ENCODE assay signal across 1 cellular context in the genomic region with DNA sequence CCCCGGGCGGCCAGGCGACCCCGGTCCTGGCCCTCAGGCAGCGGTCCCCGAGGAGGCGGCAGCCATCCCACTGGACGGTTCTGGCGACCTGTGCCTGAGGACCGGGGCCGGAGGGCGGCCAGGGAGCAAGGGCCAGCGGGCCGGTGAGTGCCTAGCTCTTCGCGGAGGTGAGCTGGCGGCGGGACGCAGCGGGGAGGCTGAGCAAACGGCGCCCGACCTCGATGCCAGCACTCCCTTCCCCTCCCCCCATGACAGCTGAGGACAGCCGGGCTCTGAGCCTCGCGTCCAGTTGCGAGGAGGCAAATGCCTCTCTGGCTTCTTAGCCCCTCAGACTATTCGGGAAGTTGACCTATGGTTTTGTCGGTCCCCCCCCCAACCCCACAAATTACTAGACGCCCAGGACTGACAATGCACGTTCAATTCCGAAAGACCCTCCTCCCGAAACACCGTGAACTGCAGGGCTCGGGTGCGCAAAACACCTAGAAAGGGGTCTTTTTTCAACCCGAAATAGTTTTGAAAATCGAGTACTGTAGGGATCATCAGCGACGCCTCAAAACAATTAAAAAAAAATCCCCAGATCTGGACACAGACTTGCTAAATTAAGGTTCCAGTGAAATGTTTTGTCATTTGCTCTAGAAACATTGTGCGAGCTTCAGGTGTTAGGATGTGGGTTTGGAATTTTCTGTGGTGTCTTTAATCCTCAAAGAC.
TF ChIP-seq lines count a peak whose summit lies in the region.

No MANE protein-coding gene starts in this region.

TF ChIP-seq in HepG2, 621 proteins besides CTCF, POLR2A, EP300 and RAD21 (continued from another document and continues in another):
- TF ChIP-seq, protein P1, sequence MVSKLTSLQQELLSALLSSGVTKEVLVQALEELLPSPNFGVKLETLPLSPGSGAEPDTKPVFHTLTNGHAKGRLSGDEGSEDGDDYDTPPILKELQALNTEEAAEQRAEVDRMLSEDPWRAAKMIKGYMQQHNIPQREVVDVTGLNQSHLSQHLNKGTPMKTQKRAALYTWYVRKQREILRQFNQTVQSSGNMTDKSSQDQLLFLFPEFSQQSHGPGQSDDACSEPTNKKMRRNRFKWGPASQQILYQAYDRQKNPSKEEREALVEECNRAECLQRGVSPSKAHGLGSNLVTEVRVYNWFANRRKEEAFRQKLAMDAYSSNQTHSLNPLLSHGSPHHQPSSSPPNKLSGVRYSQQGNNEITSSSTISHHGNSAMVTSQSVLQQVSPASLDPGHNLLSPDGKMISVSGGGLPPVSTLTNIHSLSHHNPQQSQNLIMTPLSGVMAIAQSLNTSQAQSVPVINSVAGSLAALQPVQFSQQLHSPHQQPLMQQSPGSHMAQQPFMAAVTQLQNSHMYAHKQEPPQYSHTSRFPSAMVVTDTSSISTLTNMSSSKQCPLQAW (CRISPR knock-in tag; IDR thresholded peaks at IDR 0.05), result peak; percentile 36; the same call in 1 of the 2 replicates
- TF ChIP-seq ZNF558 (CRISPR knock-in tag; IDR thresholded peaks at IDR 0.05; ENCODE audit: borderline replicate concordance), result no peak
- TF ChIP-seq, protein P2, sequence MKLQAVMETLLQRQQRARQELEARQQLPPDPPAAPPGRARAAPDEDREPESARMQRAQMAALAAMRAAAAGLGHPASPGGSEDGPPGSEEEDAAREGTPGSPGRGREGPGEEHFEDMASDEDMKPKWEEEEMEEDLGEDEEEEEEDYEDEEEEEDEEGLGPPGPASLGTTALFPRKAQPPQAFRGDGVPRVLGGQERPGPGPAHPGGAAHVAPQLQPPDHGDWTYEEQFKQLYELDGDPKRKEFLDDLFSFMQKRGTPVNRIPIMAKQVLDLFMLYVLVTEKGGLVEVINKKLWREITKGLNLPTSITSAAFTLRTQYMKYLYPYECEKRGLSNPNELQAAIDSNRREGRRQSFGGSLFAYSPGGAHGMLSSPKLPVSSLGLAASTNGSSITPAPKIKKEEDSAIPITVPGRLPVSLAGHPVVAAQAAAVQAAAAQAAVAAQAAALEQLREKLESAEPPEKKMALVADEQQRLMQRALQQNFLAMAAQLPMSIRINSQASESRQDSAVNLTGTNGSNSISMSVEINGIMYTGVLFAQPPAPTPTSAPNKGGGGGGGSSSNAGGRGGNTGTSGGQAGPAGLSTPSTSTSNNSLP (IDR thresholded peaks at IDR 0.05; ENCODE audit: low read depth, low read length), result no peak
- TF ChIP-seq ZSCAN29 (CRISPR knock-in tag; conservative IDR thresholded peaks at IDR 0.05), result peak; percentile 47; the same call in 1 of the 2 replicates
- no peak for TF ChIP-seq ZBTB1 (CRISPR knock-in tag; IDR thresholded peaks at IDR 0.05; ENCODE audit: borderline replicate concordance)
- no peak for TF ChIP-seq JUN (CRISPR knock-in tag; IDR thresholded peaks at IDR 0.05)
- 0 out of 2 replicates have a peak, but pooled peaks have one; percentile 32 for TF ChIP-seq KDM3A (CRISPR knock-in tag; IDR thresholded peaks at IDR 0.05; ENCODE audit: low read depth)
- TF ChIP-seq ZNF772 (CRISPR knock-in tag; IDR thresholded peaks at IDR 0.05), result no peak
- TF ChIP-seq, protein P3, sequence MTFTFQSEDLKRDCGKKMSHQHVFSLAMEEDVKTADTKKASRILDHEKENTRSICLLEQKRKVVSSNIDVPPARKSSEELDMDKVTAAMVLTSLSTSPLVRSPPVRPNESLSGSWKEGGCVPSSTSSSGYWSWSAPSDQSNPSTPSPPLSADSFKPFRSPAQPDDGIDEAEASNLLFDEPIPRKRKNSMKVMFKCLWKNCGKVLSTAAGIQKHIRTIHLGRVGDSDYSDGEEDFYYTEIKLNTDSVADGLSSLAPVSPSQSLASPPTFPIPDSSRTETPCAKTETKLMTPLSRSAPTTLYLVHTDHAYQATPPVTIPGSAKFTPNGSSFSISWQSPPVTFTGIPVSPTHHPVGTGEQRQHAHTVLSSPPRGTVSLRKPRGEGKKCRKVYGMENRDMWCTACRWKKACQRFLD (CRISPR knock-in tag; IDR thresholded peaks at IDR 0.05; ENCODE audit: borderline replicate concordance), result no peak
- peak; percentile 90 for TF ChIP-seq RBFOX2 (IDR thresholded peaks at IDR 0.05; ENCODE audit: low read depth, low read length)
- no peak for TF ChIP-seq ZNF224 (CRISPR knock-in tag; IDR thresholded peaks at IDR 0.05)
- TF ChIP-seq BCL6 (CRISPR knock-in tag; IDR thresholded peaks at IDR 0.05), result 0 out of 2 replicates have a peak, but pooled peaks have one; percentile 22
- peak; percentile 68; the same call in 1 of the 2 replicates for TF ChIP-seq SAP130 (CRISPR knock-in tag; IDR thresholded peaks at IDR 0.05; ENCODE audit: low read depth)
- TF ChIP-seq, protein P4, sequence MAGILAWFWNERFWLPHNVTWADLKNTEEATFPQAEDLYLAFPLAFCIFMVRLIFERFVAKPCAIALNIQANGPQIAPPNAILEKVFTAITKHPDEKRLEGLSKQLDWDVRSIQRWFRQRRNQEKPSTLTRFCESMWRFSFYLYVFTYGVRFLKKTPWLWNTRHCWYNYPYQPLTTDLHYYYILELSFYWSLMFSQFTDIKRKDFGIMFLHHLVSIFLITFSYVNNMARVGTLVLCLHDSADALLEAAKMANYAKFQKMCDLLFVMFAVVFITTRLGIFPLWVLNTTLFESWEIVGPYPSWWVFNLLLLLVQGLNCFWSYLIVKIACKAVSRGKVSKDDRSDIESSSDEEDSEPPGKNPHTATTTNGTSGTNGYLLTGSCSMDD (CRISPR knock-in tag; IDR thresholded peaks at IDR 0.05), result no peak
- TF ChIP-seq ZKSCAN5 (CRISPR knock-in tag; IDR thresholded peaks at IDR 0.05), result no peak; the same call in 1 of the 2 replicates
- peak; percentile 19; the same call in 1 of the 2 replicates for TF ChIP-seq MXD4 (CRISPR knock-in tag; IDR thresholded peaks at IDR 0.05)
- TF ChIP-seq, protein P5, sequence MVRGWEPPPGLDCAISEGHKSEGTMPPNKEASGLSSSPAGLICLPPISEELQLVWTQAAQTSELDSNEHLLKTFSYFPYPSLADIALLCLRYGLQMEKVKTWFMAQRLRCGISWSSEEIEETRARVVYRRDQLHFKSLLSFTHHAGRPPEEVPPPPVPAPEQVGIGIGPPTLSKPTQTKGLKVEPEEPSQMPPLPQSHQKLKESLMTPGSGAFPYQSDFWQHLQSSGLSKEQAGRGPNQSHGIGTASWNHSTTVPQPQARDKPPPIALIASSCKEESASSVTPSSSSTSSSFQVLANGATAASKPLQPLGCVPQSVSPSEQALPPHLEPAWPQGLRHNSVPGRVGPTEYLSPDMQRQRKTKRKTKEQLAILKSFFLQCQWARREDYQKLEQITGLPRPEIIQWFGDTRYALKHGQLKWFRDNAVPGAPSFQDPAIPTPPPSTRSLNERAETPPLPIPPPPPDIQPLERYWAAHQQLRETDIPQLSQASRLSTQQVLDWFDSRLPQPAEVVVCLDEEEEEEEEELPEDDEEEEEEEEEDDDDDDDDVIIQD (CRISPR knock-in tag; IDR thresholded peaks at IDR 0.05; ENCODE audit: low read depth), result no peak
- no peak for TF ChIP-seq ZNF17 (CRISPR knock-in tag; IDR thresholded peaks at IDR 0.05)
- no peak for TF ChIP-seq ZNF432 (CRISPR knock-in tag; IDR thresholded peaks at IDR 0.05; ENCODE audit: borderline replicate concordance)
- TF ChIP-seq HMG20B (CRISPR knock-in tag; conservative IDR thresholded peaks at IDR 0.05), result no peak
- TF ChIP-seq ZMYM2 (CRISPR knock-in tag; IDR thresholded peaks at IDR 0.05), result no peak
- TF ChIP-seq, protein P6, sequence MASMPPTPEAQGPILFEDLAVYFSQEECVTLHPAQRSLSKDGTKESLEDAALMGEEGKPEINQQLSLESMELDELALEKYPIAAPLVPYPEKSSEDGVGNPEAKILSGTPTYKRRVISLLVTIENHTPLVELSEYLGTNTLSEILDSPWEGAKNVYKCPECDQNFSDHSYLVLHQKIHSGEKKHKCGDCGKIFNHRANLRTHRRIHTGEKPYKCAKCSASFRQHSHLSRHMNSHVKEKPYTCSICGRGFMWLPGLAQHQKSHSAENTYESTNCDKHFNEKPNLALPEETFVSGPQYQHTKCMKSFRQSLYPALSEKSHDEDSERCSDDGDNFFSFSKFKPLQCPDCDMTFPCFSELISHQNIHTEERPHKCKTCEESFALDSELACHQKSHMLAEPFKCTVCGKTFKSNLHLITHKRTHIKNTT (CRISPR knock-in tag; IDR thresholded peaks at IDR 0.05), result no peak
- TF ChIP-seq, protein P7, sequence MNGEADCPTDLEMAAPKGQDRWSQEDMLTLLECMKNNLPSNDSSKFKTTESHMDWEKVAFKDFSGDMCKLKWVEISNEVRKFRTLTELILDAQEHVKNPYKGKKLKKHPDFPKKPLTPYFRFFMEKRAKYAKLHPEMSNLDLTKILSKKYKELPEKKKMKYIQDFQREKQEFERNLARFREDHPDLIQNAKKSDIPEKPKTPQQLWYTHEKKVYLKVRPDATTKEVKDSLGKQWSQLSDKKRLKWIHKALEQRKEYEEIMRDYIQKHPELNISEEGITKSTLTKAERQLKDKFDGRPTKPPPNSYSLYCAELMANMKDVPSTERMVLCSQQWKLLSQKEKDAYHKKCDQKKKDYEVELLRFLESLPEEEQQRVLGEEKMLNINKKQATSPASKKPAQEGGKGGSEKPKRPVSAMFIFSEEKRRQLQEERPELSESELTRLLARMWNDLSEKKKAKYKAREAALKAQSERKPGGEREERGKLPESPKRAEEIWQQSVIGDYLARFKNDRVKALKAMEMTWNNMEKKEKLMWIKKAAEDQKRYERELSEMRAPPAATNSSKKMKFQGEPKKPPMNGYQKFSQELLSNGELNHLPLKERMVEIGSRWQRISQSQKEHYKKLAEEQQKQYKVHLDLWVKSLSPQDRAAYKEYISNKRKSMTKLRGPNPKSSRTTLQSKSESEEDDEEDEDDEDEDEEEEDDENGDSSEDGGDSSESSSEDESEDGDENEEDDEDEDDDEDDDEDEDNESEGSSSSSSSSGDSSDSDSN (CRISPR knock-in tag; IDR thresholded peaks at IDR 0.05), result peak; percentile 98
- TF ChIP-seq, protein P8, sequence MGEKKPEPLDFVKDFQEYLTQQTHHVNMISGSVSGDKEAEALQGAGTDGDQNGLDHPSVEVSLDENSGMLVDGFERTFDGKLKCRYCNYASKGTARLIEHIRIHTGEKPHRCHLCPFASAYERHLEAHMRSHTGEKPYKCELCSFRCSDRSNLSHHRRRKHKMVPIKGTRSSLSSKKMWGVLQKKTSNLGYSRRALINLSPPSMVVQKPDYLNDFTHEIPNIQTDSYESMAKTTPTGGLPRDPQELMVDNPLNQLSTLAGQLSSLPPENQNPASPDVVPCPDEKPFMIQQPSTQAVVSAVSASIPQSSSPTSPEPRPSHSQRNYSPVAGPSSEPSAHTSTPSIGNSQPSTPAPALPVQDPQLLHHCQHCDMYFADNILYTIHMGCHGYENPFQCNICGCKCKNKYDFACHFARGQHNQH (CRISPR knock-in tag; IDR thresholded peaks at IDR 0.05), result no peak
- 0 out of 2 replicates have a peak, but pooled peaks have one; percentile 27 for TF ChIP-seq GTF3A (CRISPR knock-in tag; conservative IDR thresholded peaks at IDR 0.05)
- TF ChIP-seq, protein P9, sequence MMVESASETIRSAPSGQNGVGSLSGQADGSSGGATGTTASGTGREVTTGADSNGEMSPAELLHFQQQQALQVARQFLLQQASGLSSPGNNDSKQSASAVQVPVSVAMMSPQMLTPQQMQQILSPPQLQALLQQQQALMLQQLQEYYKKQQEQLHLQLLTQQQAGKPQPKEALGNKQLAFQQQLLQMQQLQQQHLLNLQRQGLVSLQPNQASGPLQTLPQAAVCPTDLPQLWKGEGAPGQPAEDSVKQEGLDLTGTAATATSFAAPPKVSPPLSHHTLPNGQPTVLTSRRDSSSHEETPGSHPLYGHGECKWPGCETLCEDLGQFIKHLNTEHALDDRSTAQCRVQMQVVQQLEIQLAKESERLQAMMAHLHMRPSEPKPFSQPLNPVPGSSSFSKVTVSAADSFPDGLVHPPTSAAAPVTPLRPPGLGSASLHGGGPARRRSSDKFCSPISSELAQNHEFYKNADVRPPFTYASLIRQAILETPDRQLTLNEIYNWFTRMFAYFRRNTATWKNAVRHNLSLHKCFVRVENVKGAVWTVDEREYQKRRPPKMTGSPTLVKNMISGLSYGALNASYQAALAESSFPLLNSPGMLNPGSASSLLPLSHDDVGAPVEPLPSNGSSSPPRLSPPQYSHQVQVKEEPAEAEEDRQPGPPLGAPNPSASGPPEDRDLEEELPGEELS (CRISPR knock-in tag; IDR thresholded peaks at IDR 0.05), result 0 out of 2 replicates have a peak, but pooled peaks have one; percentile 7
- TF ChIP-seq U2AF2 (IDR thresholded peaks at IDR 0.05; ENCODE audit: low read depth, low read length), result no peak
- TF ChIP-seq KMT2A (CRISPR knock-in tag; IDR thresholded peaks at IDR 0.05), result peak; percentile 21; the same call in 1 of the 2 replicates
- 0 out of 2 replicates have a peak, but pooled peaks have one; percentile 7 for TF ChIP-seq SRY (CRISPR knock-in tag; IDR thresholded peaks at IDR 0.05)
- no peak for TF ChIP-seq TCF7L2 (IDR thresholded peaks at IDR 0.05; ENCODE audit: low read depth, low read length)
- peak; percentile 31; the same call in 1 of the 2 replicates for TF ChIP-seq HNF4A (CRISPR knock-in tag; IDR thresholded peaks at IDR 0.05)
- no peak for TF ChIP-seq RXRB (CRISPR knock-in tag; IDR thresholded peaks at IDR 0.05; ENCODE audit: borderline replicate concordance)
- TF ChIP-seq HOXA9 (CRISPR knock-in tag; IDR thresholded peaks at IDR 0.05; ENCODE audit: borderline replicate concordance), result no peak
- peak; percentile 45; the same call in 1 of the 2 replicates for TF ChIP-seq REPIN1 (CRISPR knock-in tag; IDR thresholded peaks at IDR 0.05; ENCODE audit: borderline replicate concordance, low read depth)
- 0 out of 2 replicates have a peak, but pooled peaks have one; percentile 13 for TF ChIP-seq ZNF234 (CRISPR knock-in tag; conservative IDR thresholded peaks at IDR 0.05)
- TF ChIP-seq, protein P10, sequence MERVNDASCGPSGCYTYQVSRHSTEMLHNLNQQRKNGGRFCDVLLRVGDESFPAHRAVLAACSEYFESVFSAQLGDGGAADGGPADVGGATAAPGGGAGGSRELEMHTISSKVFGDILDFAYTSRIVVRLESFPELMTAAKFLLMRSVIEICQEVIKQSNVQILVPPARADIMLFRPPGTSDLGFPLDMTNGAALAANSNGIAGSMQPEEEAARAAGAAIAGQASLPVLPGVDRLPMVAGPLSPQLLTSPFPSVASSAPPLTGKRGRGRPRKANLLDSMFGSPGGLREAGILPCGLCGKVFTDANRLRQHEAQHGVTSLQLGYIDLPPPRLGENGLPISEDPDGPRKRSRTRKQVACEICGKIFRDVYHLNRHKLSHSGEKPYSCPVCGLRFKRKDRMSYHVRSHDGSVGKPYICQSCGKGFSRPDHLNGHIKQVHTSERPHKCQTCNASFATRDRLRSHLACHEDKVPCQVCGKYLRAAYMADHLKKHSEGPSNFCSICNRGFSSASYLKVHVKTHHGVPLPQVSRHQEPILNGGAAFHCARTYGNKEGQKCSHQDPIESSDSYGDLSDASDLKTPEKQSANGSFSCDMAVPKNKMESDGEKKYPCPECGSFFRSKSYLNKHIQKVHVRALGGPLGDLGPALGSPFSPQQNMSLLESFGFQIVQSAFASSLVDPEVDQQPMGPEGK (CRISPR knock-in tag; IDR thresholded peaks at IDR 0.05), result peak; percentile 75
- TF ChIP-seq NAIF1 (CRISPR knock-in tag; IDR thresholded peaks at IDR 0.05; ENCODE audit: borderline replicate concordance), result no peak
- TF ChIP-seq ZNF615 (CRISPR knock-in tag; IDR thresholded peaks at IDR 0.05; ENCODE audit: borderline replicate concordance), result no peak
- no peak for TF ChIP-seq SPEN (CRISPR knock-in tag; IDR thresholded peaks at IDR 0.05; ENCODE audit: low read depth)
- no peak for TF ChIP-seq ZNF841 (CRISPR knock-in tag; IDR thresholded peaks at IDR 0.05; ENCODE audit: borderline replicate concordance)
- peak; percentile 45; the same call in 1 of the 2 replicates for TF ChIP-seq PCBP1 (IDR thresholded peaks at IDR 0.05; ENCODE audit: borderline replicate concordance, low read depth, low read length)
